Comparison of ENCODE assay signal across 8 cellular contexts in the genomic region with DNA sequence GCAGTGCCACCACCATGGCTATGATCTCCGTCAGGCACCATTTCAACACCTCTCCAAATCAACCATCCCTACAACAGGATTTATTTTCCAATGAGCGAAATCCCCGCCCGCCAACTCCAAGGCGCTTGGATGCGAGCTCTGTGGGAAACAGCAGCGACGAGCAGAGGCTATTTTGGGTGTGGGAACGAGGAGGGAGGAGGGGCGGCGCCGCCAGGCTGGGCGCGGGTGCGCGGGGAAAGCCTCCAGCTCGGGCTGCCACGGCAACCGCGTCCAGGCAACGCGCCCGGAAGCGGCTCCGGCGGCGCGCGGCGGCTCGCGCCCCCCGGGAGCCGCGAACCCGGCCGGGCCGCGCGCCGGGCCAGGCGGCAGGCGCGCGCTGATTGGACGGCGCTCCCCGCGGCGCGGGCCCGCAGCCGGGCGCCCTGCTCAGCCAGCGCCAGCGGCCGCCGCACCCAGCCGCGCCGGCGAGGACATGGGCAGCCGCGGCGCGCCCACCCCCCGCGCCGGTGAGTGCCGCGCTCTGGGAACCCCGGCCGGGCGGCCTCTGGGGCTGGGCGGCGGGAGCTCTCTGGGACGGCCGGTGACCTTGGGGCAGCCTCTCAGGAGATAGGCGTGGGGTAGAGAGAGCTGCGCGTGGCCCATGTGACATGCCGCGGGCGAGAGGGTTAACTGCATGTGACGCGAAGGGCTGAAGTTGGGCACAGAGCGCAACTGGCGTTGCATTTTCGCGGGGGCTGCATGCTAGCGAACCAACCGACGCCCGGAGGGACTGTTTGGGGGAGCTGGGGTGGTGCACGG. TPM values are rescaled to one million over a fixed set of nuclear protein-coding genes. Genes with fewer than 3 reads are reported as not detected.
DNase-seq lines count a peak whose midpoint lies in the region; ATAC-seq and TF ChIP-seq lines count a peak whose summit lies in the region.

A gene (plus strand): TSS at position 410 of the 798 bp plus-strand sequence. CDS start 20,441 bp downstream, outside the sequence.

- H4K20me1 ChIP-seq in hepatocyte (ENCODE audit: insufficient read depth, poor library complexity, severe bottlenecking) = no peaks in the 10 kb centered on the region

- peak; percentile 78 for DNase-seq in EL
- peak; percentile 18 for DNase-seq in astrocyte of the cerebellum (ENCODE audit: low read depth)
- DNase-seq in hepatocyte (ENCODE audit: low spot score) = peak; percentile 78
- no peak for DNase-seq in effector CD4-positive, alpha-beta T cell

- H3K27ac ChIP-seq in HUES6 (ENCODE audit: low read depth, low read length) (no peak within 1 kb of the TSS), hepatocyte (no peak within 1 kb of the TSS), rectal smooth muscle tissue (ENCODE audit: low read depth, low read length) (no peak within 1 kb of the TSS)

- H2AFZ ChIP-seq in hepatocyte = peak within 1 kb of the TSS; percentile 68

- in situ Hi-C loops in astrocyte of the cerebellum (cut with HindIII; ENCODE audit: low sequenced_read_pairs) = no loop called here

- WGBS in hepatocyte (ENCODE audit: low lambda C conversion rate, missing lambda C conversion rate) = 2% methylated on average over 69 of the region's 95 CpGs

- H3K4me2 ChIP-seq in hepatocyte = peak within 1 kb of the TSS; percentile 94

- H3K9me3 ChIP-seq in HUES6 (ENCODE audit: control insufficient read depth, insufficient read depth, low read depth, low read length) = no peaks in the 10 kb centered on the region
- no peaks in the 10 kb centered on the region for H3K9me3 ChIP-seq in hepatocyte (ENCODE audit: low read depth)

- no peak for TF ChIP-seq CTCF in astrocyte of the cerebellum (IDR thresholded peaks at IDR 0.05; ENCODE audit: low read depth, low read length, missing control alignments)
- TF ChIP-seq CTCF in hepatocyte (IDR thresholded peaks at IDR 0.05; ENCODE audit: poor library complexity) = no peak

- H3K4me3 ChIP-seq in HUES6 (ENCODE audit: low read depth, low read length) (peak within 1 kb of the TSS; percentile 71), astrocyte of the cerebellum (ENCODE audit: low read depth, low read length) (peak within 1 kb of the TSS; percentile 41), hepatocyte (peak within 1 kb of the TSS; percentile 49), rectal smooth muscle tissue (ENCODE audit: low read length) (peak within 1 kb of the TSS; percentile 75)

- H3K4me1 ChIP-seq in HUES6 (ENCODE audit: control insufficient read depth, insufficient read depth, low read length) = peaks cover 9% of the 10 kb centered on the region
- peaks cover 9% of the 10 kb centered on the region for H3K4me1 ChIP-seq in hepatocyte (ENCODE audit: insufficient read depth)
- H3K4me1 ChIP-seq in rectal smooth muscle tissue (ENCODE audit: control insufficient read depth, insufficient read depth, low read length) = peaks cover 5% of the 10 kb centered on the region

- H3K27me3 ChIP-seq in HUES6 (ENCODE audit: control insufficient read depth, insufficient read depth, low read length) (peaks cover 79% of the 10 kb centered on the region), hepatocyte (peaks cover 53% of the 10 kb centered on the region), rectal smooth muscle tissue (ENCODE audit: control insufficient read depth, insufficient read depth, low read length) (peaks cover 3% of the 10 kb centered on the region)

- peak; percentile 85 for ATAC-seq in GM21528 (IDR thresholded peaks at IDR 0.05; ENCODE audit: low FRiP score, unreplicated experiment)

- TF ChIP-seq POLR2A in Raji (IDR thresholded peaks at IDR 0.05; ENCODE audit: insufficient read depth, low read depth, low read length) = peak; percentile 50

- no peaks in the 10 kb centered on the region for H3K79me2 ChIP-seq in hepatocyte

- H3K36me3 ChIP-seq in HUES6 (ENCODE audit: control insufficient read depth, insufficient read depth, low read length) (no peaks in the 10 kb centered on the region), hepatocyte (replicated peaks; ENCODE audit: insufficient read depth, low read depth) (no peaks in the 10 kb centered on the region), rectal smooth muscle tissue (ENCODE audit: control insufficient read depth, insufficient read depth, low read length) (no peaks in the 10 kb centered on the region)

- no peak within 1 kb of the TSS for H3K9ac ChIP-seq in HUES6 (ENCODE audit: low read length)
- H3K9ac ChIP-seq in rectal smooth muscle tissue (ENCODE audit: low read length) = no peak within 1 kb of the TSS

- H3K9me2 ChIP-seq in hepatocyte (replicated peaks; ENCODE audit: insufficient read depth) = no peaks in the 10 kb centered on the region

RNA-seq across cellular contexts. Expression of the gene that starts here (rescaled TPM):
- 0.47 and 0.52 TPM in 2 replicates for total RNA-seq in hepatocyte
- 0.85 and 1.0 TPM in 2 replicates for polyA plus RNA-seq in hepatocyte
